Comparison of ENCODE assay signal across 2 cellular contexts in the genomic region with DNA sequence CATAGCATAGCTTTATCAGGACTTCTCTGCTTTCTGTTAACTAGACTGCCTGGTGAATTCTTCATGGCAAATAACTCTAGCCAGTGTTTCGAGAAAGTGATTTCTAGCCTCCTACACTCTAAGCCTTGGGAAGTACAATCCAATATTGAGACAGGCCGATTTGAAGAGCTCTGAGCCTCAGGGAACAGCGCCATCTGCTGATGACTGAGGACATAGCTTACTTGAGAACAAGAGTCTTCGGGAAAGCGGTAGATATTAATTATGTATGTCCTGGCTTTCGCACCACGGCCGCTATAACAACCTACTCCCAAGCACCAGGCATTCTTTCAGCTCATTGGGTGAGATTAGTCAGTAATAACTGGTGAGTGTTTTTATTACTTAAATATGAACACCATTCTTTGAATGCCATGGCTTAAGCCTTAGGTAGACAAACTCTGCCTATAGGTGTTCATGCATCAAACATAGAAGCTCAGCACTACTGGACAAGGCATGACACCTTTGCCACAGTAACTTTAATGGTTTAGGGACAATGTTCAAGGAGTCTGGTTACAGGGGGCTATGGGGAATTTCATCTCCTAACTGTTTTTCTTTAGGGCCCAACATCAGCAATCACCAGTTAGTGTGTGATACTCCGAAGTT.
TF ChIP-seq lines count a peak whose summit lies in the region.

No MANE protein-coding gene starts in this region.

TF ChIP-seq in SK-N-SH, 30 proteins besides CTCF, POLR2A, EP300 and RAD21:
- peak; percentile 66 for TF ChIP-seq SMC3 (IDR thresholded peaks at IDR 0.05; ENCODE audit: low read depth, low read length)
- TF ChIP-seq ELF1 (IDR thresholded peaks at IDR 0.05), result no peak
TF ChIP-seq in SK-N-SH: peak in this region for 1.

TF ChIP-seq in endothelial cell of umbilical vein, 7 proteins besides CTCF, POLR2A, EP300 and RAD21:
- TF ChIP-seq JUN (IDR thresholded peaks at IDR 0.05; ENCODE audit: borderline replicate concordance, insufficient read depth, insufficient read length, low read depth) (no peak), POLR2AphosphoS5 (IDR thresholded peaks at IDR 0.05; ENCODE audit: insufficient read depth, low read depth, low read length) (no peak), FOS (IDR thresholded peaks at IDR 0.05; ENCODE audit: borderline replicate concordance, insufficient read depth, low read length) (no peak), GATA2 (IDR thresholded peaks at IDR 0.05; ENCODE audit: insufficient read depth, insufficient read length, low read depth, low read length) (no peak), EZH2 (IDR thresholded peaks at IDR 0.05; ENCODE audit: borderline replicate concordance, low read depth, low read length, severe bottlenecking) (no peak), MYC (IDR thresholded peaks at IDR 0.05; ENCODE audit: low read depth, low read length) (no peak)
- TF ChIP-seq, protein P1, sequence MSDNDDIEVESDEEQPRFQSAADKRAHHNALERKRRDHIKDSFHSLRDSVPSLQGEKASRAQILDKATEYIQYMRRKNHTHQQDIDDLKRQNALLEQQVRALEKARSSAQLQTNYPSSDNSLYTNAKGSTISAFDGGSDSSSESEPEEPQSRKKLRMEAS (IDR thresholded peaks at IDR 0.05; ENCODE audit: insufficient read depth, insufficient read length), result no peak
